23 cellular contexts compared by ENCODE assay signal in the genomic region with DNA sequence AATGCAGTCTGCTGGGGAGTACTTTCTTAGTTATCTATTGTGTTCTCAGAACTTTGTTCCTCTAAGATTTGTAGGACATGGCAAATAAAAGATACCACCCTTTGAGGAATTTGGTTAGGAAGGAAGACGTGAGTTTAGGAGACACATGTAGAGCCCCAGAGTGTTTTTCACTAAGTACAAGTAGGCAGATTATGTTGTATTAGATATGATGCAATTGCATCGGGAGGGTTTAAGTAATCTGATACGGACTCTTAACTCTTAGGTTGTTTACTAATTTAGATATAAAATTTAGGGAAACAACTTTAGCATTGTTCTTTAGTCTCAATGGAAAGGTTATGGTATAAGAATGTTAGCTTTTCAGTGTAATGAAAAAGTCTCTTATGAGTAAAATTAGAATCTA.
DNase-seq lines count a peak whose midpoint lies in the region; ATAC-seq and TF ChIP-seq lines count a peak whose summit lies in the region.
"Had no signal": no experiment of that assay in that cellular context is flagged by ENCODE, and none has a peak within 500 bp of the region (broad histone marks: within the 10 kb centered on the region; RNA-seq: fewer than 3 reads in every experiment).

No MANE protein-coding gene starts in this region.

- H3K27me3 ChIP-seq in left ventricle myocardium inferior (ENCODE audit: low read depth), result no peaks in the 10 kb centered on the region
- H3K27me3 ChIP-seq in right cardiac atrium (ENCODE audit: control insufficient read depth, insufficient read depth), result no peaks in the 10 kb centered on the region
- H3K27me3 ChIP-seq in brain microvascular endothelial cell (replicated peaks), result no peaks in the 10 kb centered on the region
- no peaks in the 10 kb centered on the region for H3K27me3 ChIP-seq in upper lobe of right lung
- H3K27me3 ChIP-seq in heart left ventricle, result no peaks in the 10 kb centered on the region
- H3K27me3 ChIP-seq: BLaER1, MG63, SJCRH30 had no signal

- TF ChIP-seq CTCF in left ventricle myocardium inferior (IDR thresholded peaks at IDR 0.05; ENCODE audit: borderline replicate concordance), result no peak
- no peak for TF ChIP-seq CTCF in brain microvascular endothelial cell (IDR thresholded peaks at IDR 0.05; ENCODE audit: low read depth, low read length, missing control alignments)
- TF ChIP-seq CTCF in nephron progenitor cell (IDR thresholded peaks at IDR 0.05), result no peak
- no peak for TF ChIP-seq CTCF in upper lobe of right lung (IDR thresholded peaks at IDR 0.05)
- no peak for TF ChIP-seq CTCF in heart left ventricle (IDR thresholded peaks at IDR 0.05)

- H3K36me3 Mint-ChIP-seq in nephron progenitor cell (ENCODE audit: low read depth), result peaks cover 12% of the 10 kb centered on the region
- H3K36me3 Mint-ChIP-seq: CD8-positive, alpha-beta memory T cell had no signal

- H3K27me3 Mint-ChIP-seq in nephron progenitor cell (ENCODE audit: low read depth, poor library complexity), result no peaks in the 10 kb centered on the region

- H3K9me3 ChIP-seq in left ventricle myocardium inferior (replicated peaks), result no peaks in the 10 kb centered on the region
- peaks cover 4% of the 10 kb centered on the region for H3K9me3 ChIP-seq in right cardiac atrium (ENCODE audit: control insufficient read depth, low read length)
- H3K9me3 ChIP-seq in upper lobe of right lung, result no peaks in the 10 kb centered on the region
- no peaks in the 10 kb centered on the region for H3K9me3 ChIP-seq in heart left ventricle
- H3K9me3 ChIP-seq: BLaER1, MG63, SJCRH30 had no signal

- peaks cover 46% of the 10 kb centered on the region for H3K4me1 Mint-ChIP-seq in nephron progenitor cell
- H3K4me1 Mint-ChIP-seq: CD8-positive, alpha-beta memory T cell had no signal

- no peak overlapping the region for H3K4me3 Mint-ChIP-seq in nephron progenitor cell
- H3K4me3 Mint-ChIP-seq: CD8-positive, alpha-beta memory T cell had no signal

- DNase-seq in left ventricle myocardium inferior (no peak), right cardiac atrium (no peak), brain microvascular endothelial cell (no peak), nephron progenitor cell (no peak), upper lobe of right lung (no peak), heart left ventricle (no peak), glomerular visceral epithelial cell (ENCODE audit: extremely low spot score) (no peak)
- DNase-seq: CD8-positive, alpha-beta memory T cell; DND-41; GDM1; GOT3; Karpas-422; MG63; NCI-H1092; NCI-H2081 treated with DMSO at 0.1 percent for 48 hours; NCI-H69; OCI-M1; SJCRH30 had no signal

- H3K9me3 Mint-ChIP-seq in nephron progenitor cell, result no peaks in the 10 kb centered on the region

- H3K4me1 ChIP-seq in left ventricle myocardium inferior (peaks cover 74% of the 10 kb centered on the region), right cardiac atrium (ENCODE audit: control insufficient read depth, insufficient read depth, low read length) (peaks cover 14% of the 10 kb centered on the region), upper lobe of right lung (peaks cover 29% of the 10 kb centered on the region), heart left ventricle (peaks cover 8 to 80% (median 38%) of the 10 kb centered on the region in 12 donors)
- H3K4me1 ChIP-seq: SJCRH30 had no signal

- in situ Hi-C loops in brain microvascular endothelial cell (cut with HindIII; ENCODE audit: low pct_ligation_motif_present, low sequenced_read_pairs), result no loop called here

- no peak for TF ChIP-seq POLR2A in heart left ventricle (IDR thresholded peaks at IDR 0.05)

- H3K27ac ChIP-seq in left ventricle myocardium inferior (replicated peaks) (peak overlapping the region; percentile 47), right cardiac atrium (ENCODE audit: low read length) (no peak overlapping the region), brain microvascular endothelial cell (peak overlapping the region; percentile 59), upper lobe of right lung (peak overlapping the region; percentile 63), heart left ventricle (peak overlapping the region in 1 of 12 donors; percentile 10)
- H3K27ac ChIP-seq: BLaER1, RWPE1, SJCRH30 had no signal

- H3K4me3 ChIP-seq in left ventricle myocardium inferior (no peak overlapping the region), right cardiac atrium (ENCODE audit: low read length) (no peak overlapping the region), brain microvascular endothelial cell (ENCODE audit: low read depth, low read length) (no peak overlapping the region), upper lobe of right lung (no peak overlapping the region), heart left ventricle (no peak overlapping the region)
- H3K4me3 ChIP-seq: BLaER1, GM12878, MG63, SJCRH30 had no signal

- intact Hi-C loops in left ventricle myocardium inferior (cut with micrococcal nuclease) (no loop called here), right cardiac atrium (cut with DNase I) (no loop called here), upper lobe of right lung (cut with DNase I) (no loop called here), heart left ventricle (cut with DNase I) (no loop called here)

- WGBS in right cardiac atrium, result 46% methylated on average over 3 of the region's 3 CpGs
- WGBS in heart left ventricle, 4 donors, result 48 to 54% (median 49%) methylated on average over 3 of the region's 3 CpGs

- ATAC-seq in right cardiac atrium (no peak), upper lobe of right lung (no peak), esophagus mucosa (no peak), heart left ventricle (no peak)
- ATAC-seq: GM12878, HepG2 had no signal

- H3K27ac Mint-ChIP-seq in nephron progenitor cell, result peak overlapping the region; percentile 16
- H3K27ac Mint-ChIP-seq: CD8-positive, alpha-beta memory T cell had no signal

- H3K36me3 ChIP-seq in left ventricle myocardium inferior, result no peaks in the 10 kb centered on the region
- peaks cover 11% of the 10 kb centered on the region for H3K36me3 ChIP-seq in brain microvascular endothelial cell (replicated peaks)
- no peaks in the 10 kb centered on the region for H3K36me3 ChIP-seq in upper lobe of right lung
- no peaks in the 10 kb centered on the region for H3K36me3 ChIP-seq in heart left ventricle
- H3K36me3 ChIP-seq: SJCRH30 had no signal
